ENCODE assay signal across 1 cellular context in genomic region chr3:46979958-46980497, GRCh38.
TF ChIP-seq lines count a peak whose summit lies in the region.

No MANE protein-coding gene starts in this region.

TF ChIP-seq in GM23338, 12 proteins besides CTCF, POLR2A, EP300 and RAD21 (continued from another document):
- no peak for TF ChIP-seq ZNF462 (CRISPR knock-in tag; IDR thresholded peaks at IDR 0.05)
- TF ChIP-seq, protein P1, sequence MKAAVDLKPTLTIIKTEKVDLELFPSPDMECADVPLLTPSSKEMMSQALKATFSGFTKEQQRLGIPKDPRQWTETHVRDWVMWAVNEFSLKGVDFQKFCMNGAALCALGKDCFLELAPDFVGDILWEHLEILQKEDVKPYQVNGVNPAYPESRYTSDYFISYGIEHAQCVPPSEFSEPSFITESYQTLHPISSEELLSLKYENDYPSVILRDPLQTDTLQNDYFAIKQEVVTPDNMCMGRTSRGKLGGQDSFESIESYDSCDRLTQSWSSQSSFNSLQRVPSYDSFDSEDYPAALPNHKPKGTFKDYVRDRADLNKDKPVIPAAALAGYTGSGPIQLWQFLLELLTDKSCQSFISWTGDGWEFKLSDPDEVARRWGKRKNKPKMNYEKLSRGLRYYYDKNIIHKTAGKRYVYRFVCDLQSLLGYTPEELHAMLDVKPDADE (IDR thresholded peaks at IDR 0.05), result no peak
- TF ChIP-seq STAT1 (IDR thresholded peaks at IDR 0.05; ENCODE audit: unreplicated experiment), result no peak
- TF ChIP-seq POLR2AphosphoS5 (IDR thresholded peaks at IDR 0.05; ENCODE audit: low read depth), result no peak
- TF ChIP-seq NANOG (IDR thresholded peaks at IDR 0.05; ENCODE audit: borderline replicate concordance), result no peak
